1 cellular context compared by ENCODE assay signal in the genomic region with DNA sequence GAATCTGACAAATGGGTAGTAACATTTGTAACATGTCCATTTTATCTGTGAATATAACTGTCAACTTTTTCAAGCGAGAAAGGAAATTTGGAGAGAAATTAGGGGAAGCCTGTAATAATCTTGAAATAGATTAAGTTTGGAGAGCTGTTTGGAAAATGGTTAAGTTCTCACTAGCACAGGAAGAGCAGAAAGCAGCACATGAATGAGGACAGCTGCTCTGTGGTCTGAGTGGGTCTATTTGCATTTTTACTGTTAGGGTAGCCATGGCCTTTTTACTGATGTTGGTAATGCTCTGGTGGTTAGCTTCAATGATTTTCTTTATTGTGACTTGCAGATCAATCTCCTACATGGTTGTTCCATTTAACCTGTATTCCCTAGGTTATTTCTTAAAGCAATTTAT.
TF ChIP-seq lines count a peak whose summit lies in the region.

No MANE protein-coding gene starts in this region.

TF ChIP-seq in GM23338, 12 proteins besides CTCF, POLR2A, EP300 and RAD21 (continued from another document):
- TF ChIP-seq, protein P1, sequence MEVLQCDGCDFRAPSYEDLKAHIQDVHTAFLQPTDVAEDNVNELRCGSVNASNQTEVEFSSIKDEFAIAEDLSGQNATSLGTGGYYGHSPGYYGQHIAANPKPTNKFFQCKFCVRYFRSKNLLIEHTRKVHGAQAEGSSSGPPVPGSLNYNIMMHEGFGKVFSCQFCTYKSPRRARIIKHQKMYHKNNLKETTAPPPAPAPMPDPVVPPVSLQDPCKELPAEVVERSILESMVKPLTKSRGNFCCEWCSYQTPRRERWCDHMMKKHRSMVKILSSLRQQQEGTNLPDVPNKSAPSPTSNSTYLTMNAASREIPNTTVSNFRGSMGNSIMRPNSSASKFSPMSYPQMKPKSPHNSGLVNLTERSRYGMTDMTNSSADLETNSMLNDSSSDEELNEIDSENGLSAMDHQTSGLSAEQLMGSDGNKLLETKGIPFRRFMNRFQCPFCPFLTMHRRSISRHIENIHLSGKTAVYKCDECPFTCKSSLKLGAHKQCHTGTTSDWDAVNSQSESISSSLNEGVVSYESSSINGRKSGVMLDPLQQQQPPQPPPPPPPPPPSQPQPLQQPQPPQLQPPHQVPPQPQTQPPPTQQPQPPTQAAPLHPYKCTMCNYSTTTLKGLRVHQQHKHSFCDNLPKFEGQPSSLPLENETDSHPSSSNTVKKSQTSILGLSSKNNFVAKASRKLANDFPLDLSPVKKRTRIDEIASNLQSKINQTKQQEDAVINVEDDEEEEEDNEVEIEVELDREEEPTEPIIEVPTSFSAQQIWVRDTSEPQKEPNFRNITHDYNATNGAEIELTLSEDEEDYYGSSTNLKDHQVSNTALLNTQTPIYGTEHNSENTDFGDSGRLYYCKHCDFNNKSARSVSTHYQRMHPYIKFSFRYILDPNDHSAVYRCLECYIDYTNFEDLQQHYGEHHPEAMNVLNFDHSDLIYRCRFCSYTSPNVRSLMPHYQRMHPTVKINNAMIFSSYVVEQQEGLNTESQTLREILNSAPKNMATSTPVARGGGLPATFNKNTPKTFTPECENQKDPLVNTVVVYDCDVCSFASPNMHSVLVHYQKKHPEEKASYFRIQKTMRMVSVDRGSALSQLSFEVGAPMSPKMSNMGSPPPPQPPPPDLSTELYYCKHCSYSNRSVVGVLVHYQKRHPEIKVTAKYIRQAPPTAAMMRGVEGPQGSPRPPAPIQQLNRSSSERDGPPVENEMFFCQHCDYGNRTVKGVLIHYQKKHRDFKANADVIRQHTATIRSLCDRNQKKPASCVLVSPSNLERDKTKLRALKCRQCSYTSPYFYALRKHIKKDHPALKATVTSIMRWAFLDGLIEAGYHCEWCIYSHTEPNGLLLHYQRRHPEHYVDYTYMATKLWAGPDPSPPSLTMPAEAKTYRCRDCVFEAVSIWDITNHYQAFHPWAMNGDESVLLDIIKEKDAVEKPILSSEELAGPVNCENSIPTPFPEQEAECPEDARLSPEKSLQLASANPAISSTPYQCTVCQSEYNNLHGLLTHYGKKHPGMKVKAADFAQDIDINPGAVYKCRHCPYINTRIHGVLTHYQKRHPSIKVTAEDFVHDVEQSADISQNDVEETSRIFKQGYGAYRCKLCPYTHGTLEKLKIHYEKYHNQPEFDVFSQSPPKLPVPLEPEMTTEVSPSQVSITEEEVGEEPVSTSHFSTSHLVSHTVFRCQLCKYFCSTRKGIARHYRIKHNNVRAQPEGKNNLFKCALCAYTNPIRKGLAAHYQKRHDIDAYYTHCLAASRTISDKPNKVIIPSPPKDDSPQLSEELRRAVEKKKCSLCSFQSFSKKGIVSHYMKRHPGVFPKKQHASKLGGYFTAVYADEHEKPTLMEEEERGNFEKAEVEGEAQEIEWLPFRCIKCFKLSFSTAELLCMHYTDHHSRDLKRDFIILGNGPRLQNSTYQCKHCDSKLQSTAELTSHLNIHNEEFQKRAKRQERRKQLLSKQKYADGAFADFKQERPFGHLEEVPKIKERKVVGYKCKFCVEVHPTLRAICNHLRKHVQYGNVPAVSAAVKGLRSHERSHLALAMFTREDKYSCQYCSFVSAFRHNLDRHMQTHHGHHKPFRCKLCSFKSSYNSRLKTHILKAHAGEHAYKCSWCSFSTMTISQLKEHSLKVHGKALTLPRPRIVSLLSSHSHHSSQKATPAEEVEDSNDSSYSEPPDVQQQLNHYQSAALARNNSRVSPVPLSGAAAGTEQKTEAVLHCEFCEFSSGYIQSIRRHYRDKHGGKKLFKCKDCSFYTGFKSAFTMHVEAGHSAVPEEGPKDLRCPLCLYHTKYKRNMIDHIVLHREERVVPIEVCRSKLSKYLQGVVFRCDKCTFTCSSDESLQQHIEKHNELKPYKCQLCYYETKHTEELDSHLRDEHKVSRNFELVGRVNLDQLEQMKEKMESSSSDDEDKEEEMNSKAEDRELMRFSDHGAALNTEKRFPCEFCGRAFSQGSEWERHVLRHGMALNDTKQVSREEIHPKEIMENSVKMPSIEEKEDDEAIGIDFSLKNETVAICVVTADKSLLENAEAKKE (CRISPR knock-in tag; IDR thresholded peaks at IDR 0.05), result no peak
- TF ChIP-seq EZH2phosphoT487 (IDR thresholded peaks at IDR 0.05; ENCODE audit: unreplicated experiment) (no peak), JUNB (IDR thresholded peaks at IDR 0.05; ENCODE audit: unreplicated experiment) (no peak), NANOG (IDR thresholded peaks at IDR 0.05; ENCODE audit: borderline replicate concordance) (no peak), ZNF331 (CRISPR knock-in tag; IDR thresholded peaks at IDR 0.05; ENCODE audit: low read depth) (no peak), STAT1 (IDR thresholded peaks at IDR 0.05; ENCODE audit: unreplicated experiment) (no peak), POLR2AphosphoS5 (IDR thresholded peaks at IDR 0.05; ENCODE audit: low read depth) (no peak), ZNF114 (CRISPR knock-in tag; IDR thresholded peaks at IDR 0.05) (no peak), EZH2 (IDR thresholded peaks at IDR 0.05; ENCODE audit: low read depth, unreplicated experiment) (no peak)
- TF ChIP-seq, protein P2, sequence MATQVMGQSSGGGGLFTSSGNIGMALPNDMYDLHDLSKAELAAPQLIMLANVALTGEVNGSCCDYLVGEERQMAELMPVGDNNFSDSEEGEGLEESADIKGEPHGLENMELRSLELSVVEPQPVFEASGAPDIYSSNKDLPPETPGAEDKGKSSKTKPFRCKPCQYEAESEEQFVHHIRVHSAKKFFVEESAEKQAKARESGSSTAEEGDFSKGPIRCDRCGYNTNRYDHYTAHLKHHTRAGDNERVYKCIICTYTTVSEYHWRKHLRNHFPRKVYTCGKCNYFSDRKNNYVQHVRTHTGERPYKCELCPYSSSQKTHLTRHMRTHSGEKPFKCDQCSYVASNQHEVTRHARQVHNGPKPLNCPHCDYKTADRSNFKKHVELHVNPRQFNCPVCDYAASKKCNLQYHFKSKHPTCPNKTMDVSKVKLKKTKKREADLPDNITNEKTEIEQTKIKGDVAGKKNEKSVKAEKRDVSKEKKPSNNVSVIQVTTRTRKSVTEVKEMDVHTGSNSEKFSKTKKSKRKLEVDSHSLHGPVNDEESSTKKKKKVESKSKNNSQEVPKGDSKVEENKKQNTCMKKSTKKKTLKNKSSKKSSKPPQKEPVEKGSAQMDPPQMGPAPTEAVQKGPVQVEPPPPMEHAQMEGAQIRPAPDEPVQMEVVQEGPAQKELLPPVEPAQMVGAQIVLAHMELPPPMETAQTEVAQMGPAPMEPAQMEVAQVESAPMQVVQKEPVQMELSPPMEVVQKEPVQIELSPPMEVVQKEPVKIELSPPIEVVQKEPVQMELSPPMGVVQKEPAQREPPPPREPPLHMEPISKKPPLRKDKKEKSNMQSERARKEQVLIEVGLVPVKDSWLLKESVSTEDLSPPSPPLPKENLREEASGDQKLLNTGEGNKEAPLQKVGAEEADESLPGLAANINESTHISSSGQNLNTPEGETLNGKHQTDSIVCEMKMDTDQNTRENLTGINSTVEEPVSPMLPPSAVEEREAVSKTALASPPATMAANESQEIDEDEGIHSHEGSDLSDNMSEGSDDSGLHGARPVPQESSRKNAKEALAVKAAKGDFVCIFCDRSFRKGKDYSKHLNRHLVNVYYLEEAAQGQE (IDR thresholded peaks at IDR 0.05; ENCODE audit: unreplicated experiment), result no peak
- TF ChIP-seq, protein P3, sequence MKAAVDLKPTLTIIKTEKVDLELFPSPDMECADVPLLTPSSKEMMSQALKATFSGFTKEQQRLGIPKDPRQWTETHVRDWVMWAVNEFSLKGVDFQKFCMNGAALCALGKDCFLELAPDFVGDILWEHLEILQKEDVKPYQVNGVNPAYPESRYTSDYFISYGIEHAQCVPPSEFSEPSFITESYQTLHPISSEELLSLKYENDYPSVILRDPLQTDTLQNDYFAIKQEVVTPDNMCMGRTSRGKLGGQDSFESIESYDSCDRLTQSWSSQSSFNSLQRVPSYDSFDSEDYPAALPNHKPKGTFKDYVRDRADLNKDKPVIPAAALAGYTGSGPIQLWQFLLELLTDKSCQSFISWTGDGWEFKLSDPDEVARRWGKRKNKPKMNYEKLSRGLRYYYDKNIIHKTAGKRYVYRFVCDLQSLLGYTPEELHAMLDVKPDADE (IDR thresholded peaks at IDR 0.05), result no peak
TF ChIP-seq in GM23338: peak in this region for 0.
